1 cellular context compared by ENCODE assay signal in the genomic region with DNA sequence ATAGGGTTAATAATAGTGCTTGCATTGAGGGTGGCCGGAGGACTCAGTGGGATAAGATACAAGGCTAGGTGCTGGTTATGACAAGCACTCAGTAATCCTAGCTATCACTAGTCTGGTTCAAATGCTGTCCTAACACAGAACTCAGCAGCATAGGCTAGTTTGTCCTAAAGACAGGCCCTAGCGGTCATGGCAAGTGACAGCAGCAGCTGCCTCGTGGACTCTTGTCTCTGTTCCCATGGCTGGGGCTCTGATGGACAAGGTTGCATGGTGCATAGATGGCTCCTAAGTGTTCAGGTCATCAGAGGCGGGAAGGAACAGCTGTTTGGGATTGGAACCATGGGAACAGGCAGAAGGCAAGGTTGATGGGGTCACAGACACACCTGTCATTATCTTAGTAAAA.
TF ChIP-seq lines count a peak whose summit lies in the region.

No MANE protein-coding gene starts in this region.

TF ChIP-seq in GM23338, 12 proteins besides CTCF, POLR2A, EP300 and RAD21 (continued from another document):
- TF ChIP-seq, protein P1, sequence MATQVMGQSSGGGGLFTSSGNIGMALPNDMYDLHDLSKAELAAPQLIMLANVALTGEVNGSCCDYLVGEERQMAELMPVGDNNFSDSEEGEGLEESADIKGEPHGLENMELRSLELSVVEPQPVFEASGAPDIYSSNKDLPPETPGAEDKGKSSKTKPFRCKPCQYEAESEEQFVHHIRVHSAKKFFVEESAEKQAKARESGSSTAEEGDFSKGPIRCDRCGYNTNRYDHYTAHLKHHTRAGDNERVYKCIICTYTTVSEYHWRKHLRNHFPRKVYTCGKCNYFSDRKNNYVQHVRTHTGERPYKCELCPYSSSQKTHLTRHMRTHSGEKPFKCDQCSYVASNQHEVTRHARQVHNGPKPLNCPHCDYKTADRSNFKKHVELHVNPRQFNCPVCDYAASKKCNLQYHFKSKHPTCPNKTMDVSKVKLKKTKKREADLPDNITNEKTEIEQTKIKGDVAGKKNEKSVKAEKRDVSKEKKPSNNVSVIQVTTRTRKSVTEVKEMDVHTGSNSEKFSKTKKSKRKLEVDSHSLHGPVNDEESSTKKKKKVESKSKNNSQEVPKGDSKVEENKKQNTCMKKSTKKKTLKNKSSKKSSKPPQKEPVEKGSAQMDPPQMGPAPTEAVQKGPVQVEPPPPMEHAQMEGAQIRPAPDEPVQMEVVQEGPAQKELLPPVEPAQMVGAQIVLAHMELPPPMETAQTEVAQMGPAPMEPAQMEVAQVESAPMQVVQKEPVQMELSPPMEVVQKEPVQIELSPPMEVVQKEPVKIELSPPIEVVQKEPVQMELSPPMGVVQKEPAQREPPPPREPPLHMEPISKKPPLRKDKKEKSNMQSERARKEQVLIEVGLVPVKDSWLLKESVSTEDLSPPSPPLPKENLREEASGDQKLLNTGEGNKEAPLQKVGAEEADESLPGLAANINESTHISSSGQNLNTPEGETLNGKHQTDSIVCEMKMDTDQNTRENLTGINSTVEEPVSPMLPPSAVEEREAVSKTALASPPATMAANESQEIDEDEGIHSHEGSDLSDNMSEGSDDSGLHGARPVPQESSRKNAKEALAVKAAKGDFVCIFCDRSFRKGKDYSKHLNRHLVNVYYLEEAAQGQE (IDR thresholded peaks at IDR 0.05; ENCODE audit: unreplicated experiment): no peak
